In genomic region chr16:66635406-66635805, GRCh38 we compare ENCODE assay signal across 28 cellular contexts. TPM values are rescaled to one million over a fixed set of nuclear protein-coding genes. Genes with fewer than 3 reads are reported as not detected.
"Had no signal": no experiment of that assay in that cellular context is flagged by ENCODE, and none has a peak within 500 bp of the region (broad histone marks: within the 10 kb centered on the region; RNA-seq: fewer than 3 reads in every experiment).

No MANE protein-coding gene starts in this region.

- H3K27me3 ChIP-seq: left lung, ovary, sigmoid colon, spleen, thyroid gland, transverse colon, upper lobe of left lung had no signal

- H3K9me3 ChIP-seq: left lung, lower lobe of right lung, mucosa of descending colon, ovary, prostate gland, sigmoid colon, spleen, thyroid gland, transverse colon, upper lobe of left lung had no signal

- DNase-seq: hippocampal formation; kidney glomerular epithelial cell; left cardiac atrium; left lung; lower lobe of right lung; mammary epithelial cell; mesendoderm; midbrain; mucosa of descending colon; naive thymus-derived CD4-positive, alpha-beta T cell; ovary; retina; right cardiac atrium; sigmoid colon; small intestine; spleen; stimulated activated CD4-positive, alpha-beta T cell treated with anti-CD3 and anti-CD28 coated beads, Interleukin-4, amount 100 ng/mL, for 24 hours; stimulated activated naive CD4-positive, alpha-beta T cell treated with Interleukin-2 at 50 U/mL for 16 hours; stimulated activated naive CD8-positive, alpha-beta T cell treated with anti-CD3 and anti-CD28 coated beads, Interleukin-15, amount 100 ng/mL, for 72 hours; thyroid gland; transverse colon; upper lobe of left lung had no signal

- H3K36me3 ChIP-seq: ovary, prostate gland, sigmoid colon, thyroid gland had no signal

- H3K36me3 Mint-ChIP-seq: naive thymus-derived CD4-positive, alpha-beta T cell; natural killer cell treated with Interleukin-12 subunit alpha and Interleukin-12 subunit beta and Interleukin-15 and Interleukin-18, amount 100 ng/mL, for 72 hours; stimulated activated effector memory CD8-positive, alpha-beta T cell treated with anti-CD3 and anti-CD28 coated beads, Interleukin-12 subunit alpha, Interleukin-12 subunit beta, amount 100 ng/mL, for 72 hours had no signal

- H3K9me3 Mint-ChIP-seq: naive thymus-derived CD4-positive, alpha-beta T cell; natural killer cell treated with Interleukin-12 subunit alpha and Interleukin-12 subunit beta and Interleukin-15 and Interleukin-18, amount 100 ng/mL, for 72 hours; stimulated activated effector memory CD8-positive, alpha-beta T cell treated with anti-CD3 and anti-CD28 coated beads, Interleukin-12 subunit alpha, Interleukin-12 subunit beta, amount 100 ng/mL, for 72 hours; stimulated activated naive CD8-positive, alpha-beta T cell treated with anti-CD3 and anti-CD28 coated beads, Interleukin-15, amount 100 ng/mL, for 72 hours had no signal

- H3K4me1 ChIP-seq: left lung, lower lobe of right lung, prostate gland, sigmoid colon, spleen, transverse colon, upper lobe of left lung had no signal

- ATAC-seq: left cardiac atrium; left lung; lower lobe of right lung; mucosa of descending colon; naive thymus-derived CD4-positive, alpha-beta T cell; right cardiac atrium; stimulated activated effector memory CD8-positive, alpha-beta T cell treated with anti-CD3 and anti-CD28 coated beads, Interleukin-12 subunit alpha, Interleukin-12 subunit beta, amount 100 ng/mL, for 72 hours; stimulated activated naive CD8-positive, alpha-beta T cell treated with anti-CD3 and anti-CD28 coated beads, Interleukin-15, amount 100 ng/mL, for 72 hours had no signal

- H3K4me1 Mint-ChIP-seq: stimulated activated effector memory CD8-positive, alpha-beta T cell treated with anti-CD3 and anti-CD28 coated beads, Interleukin-12 subunit alpha, Interleukin-12 subunit beta, amount 100 ng/mL, for 72 hours; stimulated activated naive CD8-positive, alpha-beta T cell treated with anti-CD3 and anti-CD28 coated beads, Interleukin-15, amount 100 ng/mL, for 72 hours had no signal

- H3K4me3 Mint-ChIP-seq: naive thymus-derived CD4-positive, alpha-beta T cell; natural killer cell treated with Interleukin-12 subunit alpha and Interleukin-12 subunit beta and Interleukin-15 and Interleukin-18, amount 100 ng/mL, for 72 hours; stimulated activated effector memory CD8-positive, alpha-beta T cell treated with anti-CD3 and anti-CD28 coated beads, Interleukin-12 subunit alpha, Interleukin-12 subunit beta, amount 100 ng/mL, for 72 hours; stimulated activated naive CD8-positive, alpha-beta T cell treated with anti-CD3 and anti-CD28 coated beads, Interleukin-15, amount 100 ng/mL, for 72 hours had no signal

- FAIRE-seq: keratinocyte, small intestine had no signal

- H3K4me3 ChIP-seq: left lung, lower lobe of right lung, mucosa of descending colon, ovary, prostate gland, sigmoid colon, spleen, thyroid gland, transverse colon, upper lobe of left lung had no signal

- H3K27ac ChIP-seq: left lung, lower lobe of right lung, ovary, prostate gland, sigmoid colon, spleen, thyroid gland, transverse colon, upper lobe of left lung had no signal

- H3K27ac Mint-ChIP-seq: naive thymus-derived CD4-positive, alpha-beta T cell; natural killer cell treated with Interleukin-12 subunit alpha and Interleukin-12 subunit beta and Interleukin-15 and Interleukin-18, amount 100 ng/mL, for 72 hours; stimulated activated effector memory CD8-positive, alpha-beta T cell treated with anti-CD3 and anti-CD28 coated beads, Interleukin-12 subunit alpha, Interleukin-12 subunit beta, amount 100 ng/mL, for 72 hours; stimulated activated naive CD8-positive, alpha-beta T cell treated with anti-CD3 and anti-CD28 coated beads, Interleukin-15, amount 100 ng/mL, for 72 hours had no signal

RNA-seq across cellular contexts. Expression of gene CMTM2, which starts 56.1 kb away (rescaled TPM):
- total RNA-seq: mammary epithelial cell, myocyte, urinary bladder had no signal
- polyA plus RNA-seq: keratinocyte; naive thymus-derived CD4-positive, alpha-beta T cell; right cardiac atrium; sigmoid colon; urinary bladder had no signal
